In the genomic region with DNA sequence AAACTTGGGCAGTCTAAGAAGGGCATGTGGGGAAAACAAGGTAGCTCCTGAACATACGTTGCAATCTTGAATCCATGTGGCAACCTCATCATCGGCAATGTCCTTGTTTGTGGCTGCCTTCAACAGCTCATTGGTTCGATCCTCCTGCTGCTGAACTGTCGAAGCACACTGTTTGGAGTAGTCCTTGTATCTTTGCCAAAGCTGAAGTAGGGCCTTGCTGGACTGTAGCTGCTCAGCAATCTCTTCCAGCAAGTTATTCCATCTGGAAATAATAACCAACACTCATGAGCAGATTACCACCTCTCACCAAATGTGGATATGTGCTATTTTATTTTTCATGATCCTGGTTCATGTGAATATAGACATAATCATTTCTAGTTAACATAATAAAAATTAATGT, we compare ENCODE assay signal across 9 cellular contexts.
"Had no signal": no experiment of that assay in that cellular context is flagged by ENCODE, and none has a peak within 500 bp of the region (broad histone marks: within the 10 kb centered on the region; RNA-seq: fewer than 3 reads in every experiment).

No MANE protein-coding gene starts in this region.

- ATAC-seq: left colon, natural killer cell, T-cell, WTC11 had no signal

- H3K27ac ChIP-seq: uterus had no signal

- H3K27me3 ChIP-seq: uterus had no signal

- H3K36me3 ChIP-seq: uterus had no signal

- H3K4me2 ChIP-seq: smooth muscle cell had no signal

- H3K4me3 ChIP-seq: smooth muscle cell, uterus had no signal

- DNase-seq: activated CD4-positive, alpha-beta T cell treated with anti-CD3 and anti-CD28 coated beads, Interleukin-2, amount 10 ng/mL, durations not matched to agents 7 days and 5 days; amygdala; left colon; natural killer cell; posterior cingulate gyrus; T-cell; uterus had no signal

- H3K4me1 ChIP-seq: uterus had no signal
